8 cellular contexts compared by ENCODE assay signal in genomic region chr5:43514816-43515677, GRCh38. TPM values are rescaled to one million over a fixed set of nuclear protein-coding genes. Genes with fewer than 3 reads are reported as not detected.
DNase-seq lines count a peak whose midpoint lies in the region; ATAC-seq and TF ChIP-seq lines count a peak whose summit lies in the region.

Gene C5orf34, minus strand, starts transcription at chr5:43515148. Its CDS starts 5,809 bp downstream, at chr5:43509339.

- H3K9ac ChIP-seq in PC-3 (ENCODE audit: low read length) (peak within 1 kb of the TSS; percentile 84), muscle layer of colon (ENCODE audit: low read length) (peak within 1 kb of the TSS; percentile 95)

- H3K9me3 ChIP-seq in PC-3 (ENCODE audit: low read length) (no peaks in the 10 kb centered on the region), muscle layer of colon (ENCODE audit: low read length) (no peaks in the 10 kb centered on the region)

- H3K27me3 Mint-ChIP-seq in activated T-cell treated with anti-CD3 and anti-CD28 coated beads, Interleukin-2, amount 50 U/mL, for 24 hours, result no peaks in the 10 kb centered on the region

- peak within 1 kb of the TSS; percentile 89 for H3K4me2 ChIP-seq in PC-3 (ENCODE audit: low read length)

- H3K4me3 Mint-ChIP-seq in activated T-cell treated with anti-CD3 and anti-CD28 coated beads, Interleukin-2, amount 50 U/mL, for 24 hours, result peak within 1 kb of the TSS; percentile 91

- TF ChIP-seq CTCF in PC-3 (conservative IDR thresholded peaks at IDR 0.05; ENCODE audit: low read depth, low read length), result 0 out of 2 replicates have a peak, but pooled peaks have one; percentile 21

- H2AFZ ChIP-seq in PC-3 (ENCODE audit: low read length), result peak within 1 kb of the TSS; percentile 95

- no peaks in the 10 kb centered on the region for H3K9me3 Mint-ChIP-seq in activated T-cell treated with anti-CD3 and anti-CD28 coated beads, Interleukin-2, amount 50 U/mL, for 24 hours

- H3K4me1 Mint-ChIP-seq in activated T-cell treated with anti-CD3 and anti-CD28 coated beads, Interleukin-2, amount 50 U/mL, for 24 hours (ENCODE audit: low read depth), result peaks cover 35% of the 10 kb centered on the region

- ATAC-seq in GM21717 (IDR thresholded peaks at IDR 0.05; ENCODE audit: unreplicated experiment) (peak; percentile 99), PC-3 (peak; percentile 98), esophagus mucosa (peak; percentile 100)

- POLR2A ChIA-PET in PC-3 (lab: Charles Lee; ENCODE audit: unreplicated experiment), result interaction anchor here (0.6 to 2.0 kb wide), 3 partner anchors 31 to 603 kb away, joined by 3 to 17 read pairs (median 3); partner anchors contain the start of gene TMEM267

- BruUV-seq in PC-3 (replicated peaks; lab: Mats Ljungman, UMichigan), result TSS peak; percentile 95

- no peaks in the 10 kb centered on the region for H3K9me2 ChIP-seq in PC-3 (replicated peaks; ENCODE audit: low read length)

- CTCF ChIA-PET in PC-3 (lab: Charles Lee), result interaction anchor here (1.0 kb wide), 1 partner anchor 31 kb away, joined by 5 read pairs; the partner anchor contains the start of gene TMEM267

- no peaks in the 10 kb centered on the region for H3F3A ChIP-seq in PC-3 (ENCODE audit: low read length, unreplicated experiment)

- peaks cover 18% of the 10 kb centered on the region for H3K4me1 ChIP-seq in PC-3 (ENCODE audit: insufficient read depth, low read length)
- peaks cover 8% of the 10 kb centered on the region for H3K4me1 ChIP-seq in muscle layer of colon (ENCODE audit: insufficient read depth, low read length)

- H3K79me2 ChIP-seq in PC-3 (ENCODE audit: low read length), result peaks cover 26% of the 10 kb centered on the region

- H3K27me3 ChIP-seq in PC-3 (ENCODE audit: low read length), result no peaks in the 10 kb centered on the region
- no peaks in the 10 kb centered on the region for H3K27me3 ChIP-seq in muscle layer of colon (ENCODE audit: control insufficient read depth in 1 of 2, insufficient read depth in 2 of 2, low read length in 2 of 2)

- H3K36me3 Mint-ChIP-seq in activated T-cell treated with anti-CD3 and anti-CD28 coated beads, Interleukin-2, amount 50 U/mL, for 24 hours (ENCODE audit: low read depth), result peaks cover 23% of the 10 kb centered on the region

- H3K27ac Mint-ChIP-seq in activated T-cell treated with anti-CD3 and anti-CD28 coated beads, Interleukin-2, amount 50 U/mL, for 24 hours, result peak within 1 kb of the TSS; percentile 98

- intact Hi-C loops in PC-3 (cut with micrococcal nuclease), result loop anchor here (1.0 kb wide), 3 partner anchors 31 to 118 kb away; no protein-coding TSS in a partner anchor

- H4K20me1 ChIP-seq in PC-3 (ENCODE audit: low read length), result no peaks in the 10 kb centered on the region

- H3K27ac ChIP-seq in PC-3 (ENCODE audit: low read length) (peak within 1 kb of the TSS; percentile 66), muscle layer of colon (ENCODE audit: low read depth, low read length) (peak within 1 kb of the TSS; percentile 97)

- H3K36me3 ChIP-seq in PC-3 (ENCODE audit: low read depth, low read length) (no peaks in the 10 kb centered on the region), muscle layer of colon (ENCODE audit: insufficient read depth, low read length) (no peaks in the 10 kb centered on the region)

- H3K4me3 ChIP-seq in Jurkat, Clone E6-1 (ENCODE audit: low read length), result peak within 1 kb of the TSS; percentile 82
- H3K4me3 ChIP-seq in PC-3 (ENCODE audit: low read length), result peak within 1 kb of the TSS; percentile 82
- peak within 1 kb of the TSS; percentile 79 to 80 for H3K4me3 ChIP-seq in muscle layer of colon (ENCODE audit: low read depth in 1 of 2, low read length in 2 of 2)

- DNase-seq in DMS53 (lab: John Stamatoyannopoulos, UW) (peak; percentile 97), PC-3 (peak; percentile 99)
- DNase-seq in Jurkat, Clone E6-1 (ENCODE audit: low read depth, low spot score), result peak; percentile 94
- DNase-seq in activated T-cell treated with anti-CD3 and anti-CD28 coated beads, Interleukin-2, amount 50 U/mL, for 24 hours, result peak; percentile 97
- DNase-seq in stimulated activated CD8-positive, alpha-beta memory T cell treated with anti-CD3 and anti-CD28 coated beads, Interleukin-7, amount 100 ng/mL, for 1 hour (ENCODE audit: low read depth in 2 of 2), result peak; percentile 91 to 93

RNA-seq across cellular contexts. Expression of gene C5orf34, which starts in this region (rescaled TPM):
- 11.5 TPM for polyA plus RNA-seq in Jurkat, Clone E6-1 (2012; ENCODE audit: insufficient read depth, insufficient read length)
- total RNA-seq in PC-3 (2014; rRNA removed) (9.8 and 16.3 TPM in 2 replicates), esophagus mucosa (1.2 TPM)

Comparison
In these comparisons a context has a peak if more than half of its experiments do, and no peak if none do; other contexts are left out.
1. Peak in every context shown above with its lines: DNase-seq, ATAC-seq, H3K4me3 ChIP-seq and H3K27ac ChIP-seq.